ENCODE assay signal across 8 cellular contexts in the genomic region with DNA sequence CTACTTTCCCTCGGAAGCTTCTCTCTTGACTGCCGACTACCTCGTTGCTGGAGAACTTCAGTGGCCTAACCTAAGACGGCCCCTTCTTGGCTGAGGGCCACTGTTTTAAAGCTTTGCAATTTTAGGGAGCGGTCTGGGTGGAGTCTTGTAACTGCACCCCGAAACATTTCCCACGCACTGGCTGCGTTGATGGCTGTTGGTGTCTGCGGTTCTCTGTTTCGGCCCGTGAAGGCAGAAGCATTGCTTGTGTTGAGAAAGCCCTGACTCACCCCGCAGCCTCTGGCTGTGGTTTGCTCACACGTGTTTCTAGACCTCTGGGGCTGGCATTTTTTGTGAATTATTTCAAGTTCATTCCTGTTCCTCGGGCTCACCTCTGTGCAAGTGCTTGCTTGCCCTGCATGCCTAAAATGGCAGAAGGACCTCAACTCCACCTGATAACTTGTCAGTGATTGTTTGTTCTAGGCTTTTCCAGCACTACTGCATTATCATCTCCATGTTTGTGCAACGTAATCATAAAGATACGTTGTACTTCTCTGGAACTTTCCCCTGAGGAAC.
DNase-seq lines count a peak whose midpoint lies in the region; ATAC-seq and TF ChIP-seq lines count a peak whose summit lies in the region.

No MANE protein-coding gene starts in this region.

- no peak for ATAC-seq in GM19035 (IDR thresholded peaks at IDR 0.05; ENCODE audit: unreplicated experiment)

- H3K9ac ChIP-seq in colonic mucosa (ENCODE audit: low read depth in 2 of 2, low read length in 2 of 2): peak overlapping the region in 1 of 2 donors; percentile 19

- DNase-seq in EH (ENCODE audit: low read depth) (peak; percentile 53), Peyer's patch (peak in 2 of 3 donors; percentile 67 to 72), cardiac fibroblast (ENCODE audit: low read depth in 2 of 2) (peak; percentile 22 to 57), kidney glomerular epithelial cell (lab: John Stamatoyannopoulos, UW) (no peak), colonic mucosa (no peak), mucosa of gallbladder (ENCODE audit: low spot score) (no peak)
- DNase-seq in stimulated activated CD4-positive, alpha-beta T cell treated with anti-CD3 and anti-CD28 coated beads, Interleukin-12 subunit alpha, Interleukin-12 subunit beta, amount 100 ng/mL, for 48 hours (ENCODE audit: low read depth in 2 of 3, low spot score in 1 of 3): peak; percentile 27 to 40 (median 32)

- no peak for TF ChIP-seq CTCF in Peyer's patch (IDR thresholded peaks at IDR 0.05)
- TF ChIP-seq CTCF in cardiac fibroblast (IDR thresholded peaks at IDR 0.05; ENCODE audit: low read depth, low read length): no peak
- TF ChIP-seq CTCF in colonic mucosa (IDR thresholded peaks at IDR 0.05): no peak

- H3K9me3 ChIP-seq in Peyer's patch: peaks cover 0 to 20% (median 2%) of the 10 kb centered on the region in 4 donors
- no peaks in the 10 kb centered on the region for H3K9me3 ChIP-seq in colonic mucosa

- no peaks in the 10 kb centered on the region for H3K4me1 ChIP-seq in Peyer's patch
- no peaks in the 10 kb centered on the region for H3K4me1 ChIP-seq in colonic mucosa

- H3K36me3 ChIP-seq in Peyer's patch: no peaks in the 10 kb centered on the region
- H3K36me3 ChIP-seq in colonic mucosa: no peaks in the 10 kb centered on the region

- H3K4me3 ChIP-seq in Peyer's patch: no peak overlapping the region
- no peak overlapping the region for H3K4me3 ChIP-seq in cardiac fibroblast (replicated peaks in 1 of 2; ENCODE audit: low read depth in 2 of 2, low read length in 2 of 2)
- H3K4me3 ChIP-seq in colonic mucosa: no peak overlapping the region

- no peaks in the 10 kb centered on the region for H3K27me3 ChIP-seq in Peyer's patch
- H3K27me3 ChIP-seq in colonic mucosa: no peaks in the 10 kb centered on the region

- intact Hi-C loops in colonic mucosa (cut with DNase I): no loop called here

- H3K27ac ChIP-seq in Peyer's patch: peak overlapping the region in 3 of 4 donors; percentile 11 to 64 (median 62)
- no peak overlapping the region for H3K27ac ChIP-seq in colonic mucosa

- TF ChIP-seq POLR2A in Peyer's patch (IDR thresholded peaks at IDR 0.05): peak in 1 of 2 donors; percentile 20

Comparison
In these comparisons a context has a peak if more than half of its experiments do, and no peak if none do; other contexts are left out.
1. DNase-seq: peak in EH (single experiment), Peyer's patch (2 of 3), cardiac fibroblast (2 of 2) and stimulated activated CD4-positive, alpha-beta T cell treated with anti-CD3 and anti-CD28 coated beads, Interleukin-12 subunit alpha, Interleukin-12 subunit beta, amount 100 ng/mL, for 48 hours (3 of 3); none in kidney glomerular epithelial cell (single experiment), colonic mucosa (single experiment) and mucosa of gallbladder (single experiment).